Comparison of ENCODE assay signal across 25 cellular contexts in the genomic region with DNA sequence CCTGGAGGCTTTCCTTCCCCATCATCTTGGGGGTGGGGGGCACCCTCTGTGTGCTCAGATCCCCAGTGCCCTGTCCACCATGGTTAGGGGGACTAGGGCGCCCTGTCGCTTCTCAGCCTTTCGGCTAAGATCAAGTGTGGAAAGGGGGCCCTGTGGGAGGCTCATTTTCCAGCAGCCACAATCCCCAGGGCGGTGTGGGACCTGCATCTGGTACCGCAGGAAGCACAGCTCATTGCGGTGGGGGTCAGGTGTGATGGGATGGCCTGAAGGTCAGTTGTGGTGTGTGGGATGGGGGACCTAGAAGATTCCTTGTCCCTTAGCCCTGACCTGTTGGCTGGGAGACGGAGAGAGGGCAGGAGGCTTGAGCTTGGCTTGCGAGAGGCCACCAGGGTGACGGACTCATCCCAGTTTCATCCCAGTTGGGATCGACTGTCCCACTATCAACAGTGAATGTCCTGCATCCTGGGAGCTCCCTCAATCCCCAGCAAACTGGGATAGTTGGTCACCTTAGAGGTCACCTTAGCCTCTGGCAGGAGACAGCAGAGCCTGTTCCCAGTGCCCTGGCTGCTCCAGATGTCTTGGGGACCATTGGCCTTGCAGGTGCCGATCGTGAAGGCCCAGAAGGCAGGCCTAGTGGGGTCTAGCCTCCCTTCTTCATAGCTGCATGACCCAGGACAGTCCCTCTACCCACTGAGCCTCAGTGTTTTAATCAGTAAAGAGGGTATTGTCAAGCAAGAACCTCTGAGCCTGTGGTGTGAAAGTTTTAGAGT.
DNase-seq lines count a peak whose midpoint lies in the region; ATAC-seq and TF ChIP-seq lines count a peak whose summit lies in the region.
"Had no signal": no experiment of that assay in that cellular context is flagged by ENCODE, and none has a peak within 500 bp of the region (broad histone marks: within the 10 kb centered on the region; RNA-seq: fewer than 3 reads in every experiment).

No MANE protein-coding gene starts in this region.

- ATAC-seq in GM21786 (IDR thresholded peaks at IDR 0.05; ENCODE audit: unreplicated experiment) = no peak
- ATAC-seq: GM23338, HepG2, K562, PC-3 had no signal

- no peaks in the 10 kb centered on the region for H4K20me1 ChIP-seq in mammary epithelial cell (ENCODE audit: insufficient read depth, low read length)

- CTCF ChIA-PET in mammary epithelial cell (lab: Charles Lee; ENCODE audit: low non-redundant PET) = no interaction called here

- H3K4me1 ChIP-seq in left ventricle myocardium inferior (no peaks in the 10 kb centered on the region), prostate gland (replicated peaks) (peaks cover 4% of the 10 kb centered on the region), mammary epithelial cell (ENCODE audit: insufficient read depth, low read length) (peaks cover 11% of the 10 kb centered on the region)

- intact Hi-C loops in cardiac septum (cut with DNase I) (no loop called here), left ventricle myocardium inferior (cut with micrococcal nuclease) (no loop called here), prostate gland (cut with DNase I) (no loop called here), mammary epithelial cell (cut with micrococcal nuclease) (no loop called here)

- BruUV-seq in mammary epithelial cell (replicated peaks; lab: Mats Ljungman, UMichigan) = no TSS peak

- H3K4me3 ChIP-seq in left ventricle myocardium inferior (no peak overlapping the region), coronary artery (no peak overlapping the region), prostate gland (no peak overlapping the region), mammary epithelial cell (replicated peaks in 1 of 3; ENCODE audit: insufficient read depth in 1 of 3, low read depth in 2 of 3, low read length in 3 of 3) (no peak overlapping the region)
- H3K4me3 ChIP-seq: BLaER1 treated with 17β-estradiol and CSF1 and Interleukin-3, amounts not matched to agents 10 nM and 100 nM; GM23338; K562; SK-N-MC had no signal

- TF ChIP-seq POLR2A in prostate gland (IDR thresholded peaks at IDR 0.05) = no peak

- H3K9ac ChIP-seq in mammary epithelial cell (ENCODE audit: insufficient read depth, low read length) = no peak overlapping the region
- H3K9ac ChIP-seq: BLaER1 treated with 17β-estradiol and CSF1 and Interleukin-3, amounts not matched to agents 10 nM and 100 nM had no signal

- H3K27me3 ChIP-seq in left ventricle myocardium inferior (ENCODE audit: low read depth) (peaks cover 24% of the 10 kb centered on the region), prostate gland (replicated peaks; ENCODE audit: insufficient read depth) (no peaks in the 10 kb centered on the region), mammary epithelial cell (ENCODE audit: insufficient read depth, low read length) (no peaks in the 10 kb centered on the region)
- H3K27me3 ChIP-seq: BLaER1 treated with 17β-estradiol and CSF1 and Interleukin-3, amounts not matched to agents 10 nM and 100 nM had no signal

- WGBS in prostate gland = 97% methylated on average over 12 of the region's 12 CpGs
- WGBS in mammary epithelial cell (ENCODE audit: low coverage, missing lambda C conversion rate) = 97% methylated on average over 10 of the region's 12 CpGs

- H3K36me3 ChIP-seq in left ventricle myocardium inferior (no peaks in the 10 kb centered on the region), prostate gland (no peaks in the 10 kb centered on the region), mammary epithelial cell (ENCODE audit: insufficient read depth, low read length) (no peaks in the 10 kb centered on the region)
- H3K36me3 ChIP-seq: BLaER1 treated with 17β-estradiol and CSF1 and Interleukin-3, amounts not matched to agents 10 nM and 100 nM had no signal

- H3K27ac ChIP-seq in left ventricle myocardium inferior (replicated peaks) = no peak overlapping the region
- no peak overlapping the region for H3K27ac ChIP-seq in coronary artery
- peak overlapping the region; percentile 77 to 93 for H3K27ac ChIP-seq in prostate gland
- H3K27ac ChIP-seq in mammary epithelial cell (ENCODE audit: insufficient read depth, low read depth, low read length) = no peak overlapping the region
- H3K27ac ChIP-seq: BLaER1 treated with 17β-estradiol and CSF1 and Interleukin-3, amounts not matched to agents 10 nM and 100 nM; SK-N-MC had no signal

- H3K79me2 ChIP-seq in mammary epithelial cell (ENCODE audit: insufficient read depth, low read length) = no peaks in the 10 kb centered on the region

- no peaks in the 10 kb centered on the region for H3K9me3 ChIP-seq in left ventricle myocardium inferior (replicated peaks)
- no peaks in the 10 kb centered on the region for H3K9me3 ChIP-seq in prostate gland
- no peaks in the 10 kb centered on the region for H3K9me3 ChIP-seq in mammary epithelial cell (replicated peaks; ENCODE audit: insufficient read depth, low read length)

- H2AFZ ChIP-seq in mammary epithelial cell (ENCODE audit: low read depth, low read length) = no peak overlapping the region
- H2AFZ ChIP-seq: GM23338 had no signal

- H3K4me2 ChIP-seq in mammary epithelial cell (ENCODE audit: insufficient read depth, low read depth, low read length) = no peak overlapping the region
- H3K4me2 ChIP-seq: GM23338 had no signal

- no peak for TF ChIP-seq CTCF in left ventricle myocardium inferior (IDR thresholded peaks at IDR 0.05; ENCODE audit: borderline replicate concordance)
- no peak for TF ChIP-seq CTCF in coronary artery (IDR thresholded peaks at IDR 0.05)
- TF ChIP-seq CTCF in prostate gland (IDR thresholded peaks at IDR 0.05) = no peak
- TF ChIP-seq CTCF in mammary epithelial cell (conservative IDR thresholded peaks at IDR 0.05 in 1 of 2, IDR thresholded peaks at IDR 0.05 in 1 of 2; ENCODE audit: extremely low read depth in 1 of 2, insufficient read depth in 1 of 2, low read depth in 1 of 2, low read length in 2 of 2) = no peak

- dilution Hi-C loops in mammary epithelial cell (cut with HindIII; ENCODE audit: low sequenced_read_pairs) = no loop called here

- DNase-seq in cardiac septum (ENCODE audit: low spot score) (peak; percentile 36), left ventricle myocardium inferior (no peak), coronary artery (ENCODE audit: low spot score) (peak; percentile 72), prostate gland (ENCODE audit: low spot score) (no peak), mammary epithelial cell (no peak), G401 (ENCODE audit: low spot score) (no peak)
- DNase-seq: AML-193; CD4-positive, alpha-beta memory T cell; COR-L47; DMS53; Kasumi-1; NCI-H1092 treated with DMSO at 0.1 percent for 48 hours; NCI-H1436; NCI-H187 treated with DMSO at 0.1 percent for 48 hours; NCI-H446; NCI-H524 treated with DMSO at 0.1 percent for 48 hours; NCI-H774; PC-3; SHP77 treated with DMSO at 0.1 percent for 48 hours had no signal

- in situ Hi-C loops in mammary epithelial cell (cut with MboI; ENCODE audit: low sequenced_read_pairs in 2 of 2) (no loop called here), G401 (cut with HindIII; ENCODE audit: low sequenced_read_pairs) (no loop called here)

Comparison
In these comparisons a context has a peak if more than half of its experiments do, and no peak if none do; other contexts are left out.
1. DNase-seq: peak in cardiac septum (single experiment) and coronary artery (single experiment); none in left ventricle myocardium inferior (single experiment), prostate gland (single experiment), mammary epithelial cell (single experiment) and G401 (single experiment).
2. H3K27ac ChIP-seq: peak in prostate gland (2 of 2); none in left ventricle myocardium inferior (single experiment), coronary artery (0 of 2) and mammary epithelial cell (single experiment).